Comparison of ENCODE assay signal across 8 cellular contexts in the genomic region with DNA sequence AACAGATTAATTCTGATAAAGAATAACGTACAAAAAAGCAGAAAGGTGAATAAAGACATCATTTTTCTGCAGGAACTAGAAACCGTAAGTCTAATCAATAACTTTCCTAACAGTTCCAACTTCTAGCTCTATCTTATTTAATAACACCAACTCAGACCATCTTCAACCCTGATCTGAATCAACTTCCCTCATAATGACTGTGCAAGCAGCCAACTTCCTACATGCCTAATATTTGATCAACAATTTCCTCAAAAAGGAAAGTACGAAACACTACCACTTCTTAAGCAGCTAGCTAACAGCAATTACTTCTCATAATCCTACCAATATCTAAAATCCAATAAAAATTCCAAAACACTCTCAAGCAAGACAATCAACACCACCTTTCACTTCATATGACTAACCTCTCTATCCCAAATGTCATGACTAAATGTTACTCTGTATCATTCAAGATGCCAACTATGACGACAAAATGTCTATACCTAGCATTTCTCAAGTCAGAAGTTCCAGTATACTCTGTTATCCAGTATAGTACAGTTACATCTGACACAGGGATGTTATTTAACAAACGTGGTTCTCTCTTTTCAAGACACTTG. TPM values are rescaled to one million over a fixed set of nuclear protein-coding genes. Genes with fewer than 3 reads are reported as not detected.
DNase-seq lines count a peak whose midpoint lies in the region; ATAC-seq, FAIRE-seq and TF ChIP-seq lines count a peak whose summit lies in the region.

No MANE protein-coding gene starts in this region.

- H3K4me2 ChIP-seq in DOHH2 (ENCODE audit: low read length) (peak overlapping the region; percentile 94), Loucy (ENCODE audit: low read depth, low read length, poor library complexity, severe bottlenecking) (peak overlapping the region; percentile 100)

- H4K20me1 ChIP-seq in DOHH2 (ENCODE audit: control insufficient read depth, insufficient read depth, low read depth, low read length): peaks cover 21% of the 10 kb centered on the region
- peaks cover 59% of the 10 kb centered on the region for H4K20me1 ChIP-seq in Loucy (ENCODE audit: insufficient read depth, low read length, poor library complexity, severe bottlenecking)

- peaks cover 50% of the 10 kb centered on the region for H3K4me1 ChIP-seq in DOHH2 (ENCODE audit: control insufficient read depth, low read length)
- H3K4me1 ChIP-seq in Loucy (ENCODE audit: insufficient read depth, low read length, poor library complexity, severe bottlenecking): peaks cover 46% of the 10 kb centered on the region
- H3K4me1 ChIP-seq in muscle layer of duodenum (ENCODE audit: control insufficient read depth in 1 of 2, insufficient read depth in 2 of 2, low read length in 2 of 2): peaks cover 10 to 34% of the 10 kb centered on the region in 2 donors

- no peak for FAIRE-seq in bronchial epithelial cell (lab: Jason Lieb, UNC)

- H3F3A ChIP-seq in DOHH2 (ENCODE audit: control insufficient read depth, insufficient read depth) (no peaks in the 10 kb centered on the region), Loucy (ENCODE audit: low read depth) (no peaks in the 10 kb centered on the region)

- H3K27me3 ChIP-seq in DOHH2 (ENCODE audit: control insufficient read depth, low read length) (no peaks in the 10 kb centered on the region), Loucy (ENCODE audit: insufficient read depth, low read length, poor library complexity, severe bottlenecking) (no peaks in the 10 kb centered on the region), bronchial epithelial cell (ENCODE audit: control insufficient read depth, insufficient read depth, low read length) (no peaks in the 10 kb centered on the region), muscle layer of duodenum (ENCODE audit: low read depth, low read length) (no peaks in the 10 kb centered on the region)

- no peak for TF ChIP-seq CTCF in DOHH2 (IDR thresholded peaks at IDR 0.05; ENCODE audit: low read depth, low read length, poor library complexity, severe bottlenecking)
- no peak for TF ChIP-seq CTCF in Loucy (conservative IDR thresholded peaks at IDR 0.05; ENCODE audit: low read length)
- no peak for TF ChIP-seq CTCF in bronchial epithelial cell (IDR thresholded peaks at IDR 0.05; ENCODE audit: insufficient read depth, low read length, severe bottlenecking)

- H3K9me3 ChIP-seq in DOHH2 (ENCODE audit: control insufficient read depth, insufficient read depth, low read length) (no peaks in the 10 kb centered on the region), Loucy (ENCODE audit: insufficient read depth, low read depth, low read length) (no peaks in the 10 kb centered on the region), muscle layer of duodenum (ENCODE audit: control insufficient read depth in 1 of 2, low read length in 2 of 2) (no peaks in the 10 kb centered on the region)

- DNase-seq in bronchial epithelial cell (ENCODE audit: low read depth) (peak; percentile 62), DMS114 treated with DMSO at 0.1 percent for 48 hours (lab: John Stamatoyannopoulos, UW; ENCODE audit: unreplicated experiment) (no peak)
- no peak for DNase-seq in central memory CD4-positive, alpha-beta T cell

- H3K9ac ChIP-seq in Loucy (ENCODE audit: low read depth, low read length, poor library complexity, severe bottlenecking): peak overlapping the region; percentile 84

- no peak overlapping the region for H2AFZ ChIP-seq in Loucy (ENCODE audit: low read length)

- H3K36me3 ChIP-seq in DOHH2 (ENCODE audit: control insufficient read depth, low read length): peaks cover 27% of the 10 kb centered on the region
- H3K36me3 ChIP-seq in Loucy (ENCODE audit: insufficient read depth, low read length): no peaks in the 10 kb centered on the region
- no peaks in the 10 kb centered on the region for H3K36me3 ChIP-seq in bronchial epithelial cell (ENCODE audit: control insufficient read depth, insufficient read depth, low read length)
- peaks cover 0 to 4% of the 10 kb centered on the region in 2 donors for H3K36me3 ChIP-seq in muscle layer of duodenum (ENCODE audit: control insufficient read depth in 1 of 2, insufficient read depth in 2 of 2, low read length in 2 of 2)

- H3K79me2 ChIP-seq in DOHH2 (ENCODE audit: control insufficient read depth, low read length) (peaks cover 79% of the 10 kb centered on the region), Loucy (ENCODE audit: insufficient read depth, low read length) (peaks cover 69% of the 10 kb centered on the region)

- ATAC-seq in esophagus mucosa (no peak), HG03039 (IDR thresholded peaks at IDR 0.05; ENCODE audit: unreplicated experiment) (no peak)

- peak overlapping the region; percentile 86 for H3K27ac ChIP-seq in DOHH2 (ENCODE audit: low read depth, low read length)
- H3K27ac ChIP-seq in muscle layer of duodenum (ENCODE audit: low read length): peak overlapping the region; percentile 97

- H3K9me2 ChIP-seq in DOHH2 (replicated peaks; ENCODE audit: control insufficient read depth, low read length) (no peaks in the 10 kb centered on the region), Loucy (replicated peaks; ENCODE audit: low read depth, low read length) (no peaks in the 10 kb centered on the region)

- peak overlapping the region; percentile 96 for H3K4me3 ChIP-seq in DOHH2 (ENCODE audit: low read length)
- peak overlapping the region; percentile 99 for H3K4me3 ChIP-seq in Loucy (ENCODE audit: low read length, poor library complexity, severe bottlenecking)
- H3K4me3 ChIP-seq in bronchial epithelial cell (ENCODE audit: low read depth, low read length): peak overlapping the region; percentile 95
- peak overlapping the region; percentile 92 to 100 for H3K4me3 ChIP-seq in muscle layer of duodenum (ENCODE audit: low read depth in 1 of 2, low read length in 2 of 2)

RNA-seq across cellular contexts. Expression of a gene that starts 1.7 kb away (rescaled TPM):
- total RNA-seq in bronchial epithelial cell (47.6 and 70.0 TPM in 2 replicates), esophagus mucosa (34.3 TPM)
